ENCODE assay signal across 15 cellular contexts in genomic region chr17:38660097-38661026, GRCh38. TPM values are rescaled to one million over a fixed set of nuclear protein-coding genes. Genes with fewer than 3 reads are reported as not detected.
DNase-seq lines count a peak whose midpoint lies in the region; ATAC-seq and TF ChIP-seq lines count a peak whose summit lies in the region.
"Had no signal": no experiment of that assay in that cellular context is flagged by ENCODE, and none has a peak within 500 bp of the region (broad histone marks: within the 10 kb centered on the region; RNA-seq: fewer than 3 reads in every experiment).

No MANE protein-coding gene starts in this region.

- no peaks in the 10 kb centered on the region for H3K36me3 ChIP-seq in colonic mucosa

- no peak overlapping the region for H3K4me3 ChIP-seq in colonic mucosa
- H3K4me3 ChIP-seq: A549, skin epidermis had no signal

- intact Hi-C loops in colonic mucosa (cut with DNase I): loop anchor here (10.0 kb wide), 1 partner anchor 76 kb away; no protein-coding TSS in a partner anchor

- no peak for ATAC-seq in activated CD4-positive, CD25-positive, alpha-beta regulatory T cell treated with anti-CD3 and anti-CD28 coated beads, Interleukin-2, amount 50 U/mL, for 24 hours
- ATAC-seq in HG02870 (IDR thresholded peaks at IDR 0.05; ENCODE audit: unreplicated experiment): no peak
- ATAC-seq: A549; stimulated activated naive CD8-positive, alpha-beta T cell treated with anti-CD3 and anti-CD28 coated beads, Interleukin-15, amount 100 ng/mL, for 72 hours; WTC11 had no signal

- TF ChIP-seq CTCF in colonic mucosa (IDR thresholded peaks at IDR 0.05): no peak

- DNase-seq in activated CD4-positive, CD25-positive, alpha-beta regulatory T cell treated with anti-CD3 and anti-CD28 coated beads, Interleukin-2, amount 50 U/mL, for 72 hours: peak; percentile 17
- DNase-seq in NCI-H2029 (lab: John Stamatoyannopoulos, UW) (peak; percentile 51), hepatic stellate cell (ENCODE audit: low spot score) (peak; percentile 59), superior temporal gyrus (ENCODE audit: extremely low spot score) (peak; percentile 42), T1000 (lab: John Stamatoyannopoulos, UW) (no peak), colonic mucosa (no peak)
- DNase-seq: activated naive CD4-positive, alpha-beta T cell treated with Interleukin-2 at 50 U/mL for 16 hours; COR-L47; NCI-H226; stimulated activated naive CD8-positive, alpha-beta T cell treated with anti-CD3 and anti-CD28 coated beads, Interleukin-15, amount 100 ng/mL, for 72 hours had no signal

- no peak overlapping the region for H3K9ac ChIP-seq in colonic mucosa (ENCODE audit: low read depth in 2 of 2, low read length in 2 of 2)

- no peak overlapping the region for H3K27ac ChIP-seq in colonic mucosa
- H3K27ac ChIP-seq: A549, skin epidermis had no signal

- H3K4me1 ChIP-seq in colonic mucosa: no peaks in the 10 kb centered on the region

- H3K27me3 ChIP-seq in colonic mucosa: no peaks in the 10 kb centered on the region

- no peaks in the 10 kb centered on the region for H3K9me3 ChIP-seq in colonic mucosa
- H3K9me3 ChIP-seq: A549 had no signal

RNA-seq across cellular contexts. Expression of gene EPOP, which starts 14.4 kb away (rescaled TPM):
- 1 to 10 TPM; 1.1 to 1.8 TPM for total RNA-seq in colonic mucosa

RNA-seq across cellular contexts. Expression of gene MLLT6, which starts 44.7 kb away (rescaled TPM):
- 100 to 1,000 TPM in 1 of 2 donors, 10 to 100 TPM in 1; 74.1 to 109 TPM for total RNA-seq in colonic mucosa

RNA-seq across cellular contexts. Expression of gene SRCIN1, which starts 54.6 kb away (rescaled TPM):
- 1 to 10 TPM; 1.1 to 4.2 TPM for total RNA-seq in colonic mucosa

Comparison
In these comparisons a context has a peak if more than half of its experiments do, and no peak if none do; other contexts are left out.
1. DNase-seq: peak in activated CD4-positive, CD25-positive, alpha-beta regulatory T cell treated with anti-CD3 and anti-CD28 coated beads, Interleukin-2, amount 50 U/mL, for 72 hours (single experiment), NCI-H2029 (single experiment), hepatic stellate cell (single experiment) and superior temporal gyrus (single experiment); none in T1000 (single experiment) and colonic mucosa (single experiment).